18 cellular contexts compared by ENCODE assay signal in genomic region chr18:32277492-32277988, GRCh38.
"Had no signal": no experiment of that assay in that cellular context is flagged by ENCODE, and none has a peak within 500 bp of the region (broad histone marks: within the 10 kb centered on the region; RNA-seq: fewer than 3 reads in every experiment).

No MANE protein-coding gene starts in this region.

- H3K27ac ChIP-seq: body of pancreas, lower lobe of right lung, ovary, upper lobe of left lung had no signal

- H3K4me3 ChIP-seq: adrenal gland, body of pancreas, lower lobe of right lung, ovary, right lobe of liver, upper lobe of left lung had no signal

- DNase-seq: activated CD4-positive, alpha-beta T cell treated with anti-CD3 and anti-CD28 coated beads for 48 hours; activated CD8-positive, alpha-beta T cell treated with anti-CD3 and anti-CD28 coated beads for 36 hours; activated effector memory CD4-positive, alpha-beta T cell treated with Interleukin-2 at 50 U/mL for 16 hours; activated naive CD4-positive, alpha-beta T cell treated with anti-CD3 and anti-CD28 coated beads, Interleukin-2, amount 50 U/mL, for 16 hours; activated T-cell treated with anti-CD3 and anti-CD28 coated beads, Interleukin-2, amount 50 U/mL, for 4 hours; adrenal gland; body of pancreas; cortex of kidney; effector memory CD4-positive, alpha-beta T cell; hypothalamus; lower lobe of right lung; ovary; right lobe of liver; stimulated activated CD4-positive, alpha-beta T cell treated with anti-CD3 and anti-CD28 coated beads, Interleukin-12 subunit alpha, Interleukin-12 subunit beta, amount 100 ng/mL, for 4 hours; T-helper 17 cell; upper lobe of left lung had no signal

- H3K9me3 ChIP-seq: adrenal gland, body of pancreas, lower lobe of right lung, ovary, right lobe of liver, upper lobe of left lung had no signal

- H3K36me3 ChIP-seq: adrenal gland, lower lobe of right lung, ovary, right lobe of liver, upper lobe of left lung had no signal

- ATAC-seq: activated CD8-positive, alpha-beta T cell treated with anti-CD3 and anti-CD28 coated beads for 36 hours; activated T-cell treated with anti-CD3 and anti-CD28 coated beads, Interleukin-2, amount 50 U/mL, for 4 hours; body of pancreas; stimulated activated effector memory CD8-positive, alpha-beta T cell treated with anti-CD3 and anti-CD28 coated beads, Interleukin-12 subunit alpha, Interleukin-12 subunit beta, amount 100 ng/mL, for 72 hours; T-helper 17 cell; WTC11 had no signal

- H3K27me3 ChIP-seq: adrenal gland, body of pancreas, ovary, right lobe of liver, upper lobe of left lung had no signal
